ENCODE assay signal across 8 cellular contexts in the genomic region with DNA sequence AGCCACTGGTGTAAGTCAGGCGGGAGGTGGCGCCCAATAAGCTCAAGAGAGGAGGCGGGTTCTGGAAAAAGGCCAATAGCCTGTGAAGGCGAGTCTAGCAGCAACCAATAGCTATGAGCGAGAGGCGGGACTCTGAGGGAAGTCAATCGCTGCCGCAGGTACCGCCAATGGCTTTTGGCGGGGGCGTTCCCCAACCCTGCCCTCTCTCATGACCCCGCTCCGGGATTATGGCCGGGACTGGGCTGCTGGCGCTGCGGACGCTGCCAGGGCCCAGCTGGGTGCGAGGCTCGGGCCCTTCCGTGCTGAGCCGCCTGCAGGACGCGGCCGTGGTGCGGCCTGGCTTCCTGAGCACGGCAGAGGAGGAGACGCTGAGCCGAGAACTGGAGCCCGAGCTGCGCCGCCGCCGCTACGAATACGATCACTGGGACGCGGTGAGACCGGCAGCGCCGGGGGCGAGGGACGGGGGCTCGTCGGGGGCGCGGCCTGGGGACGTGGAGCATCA. TPM values are rescaled to one million over a fixed set of nuclear protein-coding genes. Genes with fewer than 3 reads are reported as not detected.
DNase-seq lines count a peak whose midpoint lies in the region; ATAC-seq and FAIRE-seq lines count a peak whose summit lies in the region.

A gene with protein sequence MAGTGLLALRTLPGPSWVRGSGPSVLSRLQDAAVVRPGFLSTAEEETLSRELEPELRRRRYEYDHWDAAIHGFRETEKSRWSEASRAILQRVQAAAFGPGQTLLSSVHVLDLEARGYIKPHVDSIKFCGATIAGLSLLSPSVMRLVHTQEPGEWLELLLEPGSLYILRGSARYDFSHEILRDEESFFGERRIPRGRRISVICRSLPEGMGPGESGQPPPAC (plus strand): TSS at position 201 of the 502 bp plus-strand sequence. CDS start 27 bp downstream, at position 228.

- H3K9ac ChIP-seq in NT2/D1 (ENCODE audit: insufficient read length, low read depth) = peak within 1 kb of the TSS; percentile 89

- H3K4me1 ChIP-seq in NT2/D1 (ENCODE audit: insufficient read depth, insufficient read length) = peaks cover 29% of the 10 kb centered on the region

- peak; percentile 100 for FAIRE-seq in endometrium (lab: Jason Lieb, UNC)

- H3K9me3 ChIP-seq in NT2/D1 (ENCODE audit: insufficient read depth, low read length) = no peaks in the 10 kb centered on the region

- no peaks in the 10 kb centered on the region for H3K27me3 ChIP-seq in NT2/D1 (ENCODE audit: insufficient read depth, insufficient read length)

- peak within 1 kb of the TSS; percentile 91 for H3K4me3 ChIP-seq in NT2/D1 (ENCODE audit: insufficient read length, low read depth)

- peaks cover 47% of the 10 kb centered on the region for H3K36me3 ChIP-seq in NT2/D1 (ENCODE audit: insufficient read depth, insufficient read length, low read length)

- DNase-seq in COLO829 (ENCODE audit: low spot score) (peak; percentile 93), HUDEP-2 (lab: John Stamatoyannopoulos, UW; ENCODE audit: unreplicated experiment in 76 of 76) (peak; percentile 95 to 100 (median 100)), NT2/D1 (ENCODE audit: low read depth, low spot score) (peak; percentile 99), mesenteric fat pad (ENCODE audit: low spot score) (peak; percentile 96)
- peak; percentile 92 for DNase-seq in activated CD8-positive, alpha-beta memory T cell treated with anti-CD3 and anti-CD28 coated beads, Interleukin-2, amount 50 U/mL, for 48 hours
- peak; percentile 91 for DNase-seq in stimulated activated CD8-positive, alpha-beta memory T cell treated with anti-CD3 and anti-CD28 coated beads, Interleukin-15, amount 100 ng/mL, for 1 hour (ENCODE audit: low read depth)

- ATAC-seq in GM21390 (IDR thresholded peaks at IDR 0.05; ENCODE audit: unreplicated experiment) = peak; percentile 68

RNA-seq across cellular contexts. Expression of the gene that starts here (rescaled TPM):
- total RNA-seq in mesenteric fat pad = 45.7 TPM

Comparison
In these comparisons a context has a peak if more than half of its experiments do, and no peak if none do; other contexts are left out.
1. Peak in every context shown above with its lines: DNase-seq, ATAC-seq and H3K4me3 ChIP-seq.